ENCODE assay signal across 7 cellular contexts in genomic region chr19:52745924-52746323, GRCh38. TPM values are rescaled to one million over a fixed set of nuclear protein-coding genes. Genes with fewer than 3 reads are reported as not detected.
DNase-seq lines count a peak whose midpoint lies in the region; ATAC-seq and TF ChIP-seq lines count a peak whose summit lies in the region.
"Not testable (repeated sequence)": the region's sequence is repeated elsewhere in the genome, so short reads cannot be mapped to it uniquely, and the experiment has no call there.

No MANE protein-coding gene starts in this region.

- TF ChIP-seq CTCF in activated CD8-positive, alpha-beta T cell treated with anti-CD3 and anti-CD28 coated beads for 36 hours (IDR thresholded peaks at IDR 0.05); endodermal cell (conservative IDR thresholded peaks at IDR 0.05): not testable (repeated sequence)

- not testable (repeated sequence) for H3K4me3 ChIP-seq in endodermal cell (ENCODE audit: low read length)

- not testable (repeated sequence) for H3K9ac ChIP-seq in endodermal cell (ENCODE audit: extremely low read depth, low read length, poor library complexity, severe bottlenecking)

- peak; percentile 34 for ATAC-seq in activated CD8-positive, alpha-beta T cell treated with anti-CD3 and anti-CD28 coated beads for 36 hours
- ATAC-seq in natural killer cell treated with Interleukin-12 subunit alpha and Interleukin-12 subunit beta and Interleukin-15 and Interleukin-18, amount 100 ng/mL, for 72 hours: peak in 1 of 2 donors; percentile 36

- DNase-seq in DMS153 (lab: John Stamatoyannopoulos, UW): peak; percentile 74
- peak; percentile 41 for DNase-seq in LHCN-M2 (ENCODE audit: low read depth)
- DNase-seq in NCI-H146 (lab: John Stamatoyannopoulos, UW): peak; percentile 83
- peak; percentile 88 for DNase-seq in NCI-H748 (lab: John Stamatoyannopoulos, UW; ENCODE audit: unreplicated experiment)
- DNase-seq in activated CD8-positive, alpha-beta T cell treated with anti-CD3 and anti-CD28 coated beads for 36 hours: peak; percentile 23
- DNase-seq in endodermal cell; natural killer cell treated with Interleukin-12 subunit alpha and Interleukin-12 subunit beta and Interleukin-15 and Interleukin-18, amount 100 ng/mL, for 72 hours (ENCODE audit: low spot score): not testable (repeated sequence)

- H3K36me3 Mint-ChIP-seq in activated CD8-positive, alpha-beta T cell treated with anti-CD3 and anti-CD28 coated beads for 36 hours (ENCODE audit: low read depth); endodermal cell (ENCODE audit: low read depth); natural killer cell treated with Interleukin-12 subunit alpha and Interleukin-12 subunit beta and Interleukin-15 and Interleukin-18, amount 100 ng/mL, for 72 hours: not testable (repeated sequence)

- peaks cover 14% of the 10 kb centered on the region for H3K9me3 ChIP-seq in endodermal cell (ENCODE audit: control insufficient read depth, low read length)

- H3K27ac Mint-ChIP-seq in activated CD8-positive, alpha-beta T cell treated with anti-CD3 and anti-CD28 coated beads for 36 hours: not testable (repeated sequence)
- peak overlapping the region; percentile 57 for H3K27ac Mint-ChIP-seq in endodermal cell
- peak overlapping the region; percentile 48 to 82 for H3K27ac Mint-ChIP-seq in natural killer cell treated with Interleukin-12 subunit alpha and Interleukin-12 subunit beta and Interleukin-15 and Interleukin-18, amount 100 ng/mL, for 72 hours

- peaks cover 11% of the 10 kb centered on the region for H3K4me1 ChIP-seq in endodermal cell (ENCODE audit: control insufficient read depth, insufficient read depth, low read length)

- H3K4me3 Mint-ChIP-seq in activated CD8-positive, alpha-beta T cell treated with anti-CD3 and anti-CD28 coated beads for 36 hours; endodermal cell: not testable (repeated sequence)
- peak overlapping the region; percentile 10 for H3K4me3 Mint-ChIP-seq in natural killer cell treated with Interleukin-12 subunit alpha and Interleukin-12 subunit beta and Interleukin-15 and Interleukin-18, amount 100 ng/mL, for 72 hours

- H3K27ac ChIP-seq in endodermal cell (ENCODE audit: low read depth, low read length): not testable (repeated sequence)

- not testable (repeated sequence) for H3K36me3 ChIP-seq in endodermal cell (ENCODE audit: control insufficient read depth, insufficient read depth, low read length)

- CTCF ChIA-PET in activated CD8-positive, alpha-beta T cell treated with anti-CD3 and anti-CD28 coated beads for 36 hours (lab: Charles Lee): not testable (repeated sequence)

- WGBS in endodermal cell (ENCODE audit: insufficient coverage in 1 of 2, insufficient read length in 1 of 2), 2 experiments: 85 to 93% methylated on average over 9 of the region's 10 CpGs

- not testable (repeated sequence) for H3K27me3 Mint-ChIP-seq in activated CD8-positive, alpha-beta T cell treated with anti-CD3 and anti-CD28 coated beads for 36 hours; endodermal cell (ENCODE audit: insufficient read depth); natural killer cell treated with Interleukin-12 subunit alpha and Interleukin-12 subunit beta and Interleukin-15 and Interleukin-18, amount 100 ng/mL, for 72 hours

- peaks cover 23% of the 10 kb centered on the region for H3K4me1 Mint-ChIP-seq in activated CD8-positive, alpha-beta T cell treated with anti-CD3 and anti-CD28 coated beads for 36 hours (ENCODE audit: low read depth)
- H3K4me1 Mint-ChIP-seq in endodermal cell: peaks cover 92% of the 10 kb centered on the region
- H3K4me1 Mint-ChIP-seq in natural killer cell treated with Interleukin-12 subunit alpha and Interleukin-12 subunit beta and Interleukin-15 and Interleukin-18, amount 100 ng/mL, for 72 hours (ENCODE audit: low read depth in 2 of 2): peaks cover 27 to 38% of the 10 kb centered on the region in 2 donors

- intact Hi-C loops in activated CD8-positive, alpha-beta T cell treated with anti-CD3 and anti-CD28 coated beads for 36 hours (cut with micrococcal nuclease): loop anchor here (5.0 to 10.0 kb wide), 2 partner anchors 404 to 501 kb away; no protein-coding TSS in a partner anchor

- POLR2A ChIA-PET in activated CD8-positive, alpha-beta T cell treated with anti-CD3 and anti-CD28 coated beads for 36 hours (lab: Charles Lee): not testable (repeated sequence)

- not testable (repeated sequence) for H3K27me3 ChIP-seq in endodermal cell (ENCODE audit: control insufficient read depth, insufficient read depth, low read length, poor library complexity, severe bottlenecking)

- not testable (repeated sequence) for H3K9me3 Mint-ChIP-seq in activated CD8-positive, alpha-beta T cell treated with anti-CD3 and anti-CD28 coated beads for 36 hours; endodermal cell; natural killer cell treated with Interleukin-12 subunit alpha and Interleukin-12 subunit beta and Interleukin-15 and Interleukin-18, amount 100 ng/mL, for 72 hours

RNA-seq across cellular contexts. Expression of gene ZNF611, which starts 11.1 kb away (rescaled TPM):
- total RNA-seq in LHCN-M2 (2014; rRNA removed): 10.8 and 11.5 TPM in 2 replicates
- 4.3 TPM for polyA plus RNA-seq in LHCN-M2 (2012)
- 10 to 100 TPM; 18.4 to 20.9 TPM for total RNA-seq in activated CD8-positive, alpha-beta T cell treated with anti-CD3 and anti-CD28 coated beads for 36 hours
- total RNA-seq in endodermal cell: 100 to 1,000 TPM in 1 of 2 donors, 10 to 100 TPM in 1; 96.9 to 136 TPM
- polyA plus RNA-seq in endodermal cell (2013, experiment 1 of 2): 12.4 TPM
- 15.0 TPM for polyA plus RNA-seq in endodermal cell (2013, experiment 2 of 2)
- total RNA-seq in natural killer cell treated with Interleukin-12 subunit alpha and Interleukin-12 subunit beta and Interleukin-15 and Interleukin-18, amount 100 ng/mL, for 72 hours: 10 to 100 TPM; 39.1 to 50.7 TPM

RNA-seq across cellular contexts. Expression of gene ZNF600, which starts 40.7 kb away (rescaled TPM):
- total RNA-seq in LHCN-M2 (2014; rRNA removed) (3.5 and 4.5 TPM in 2 replicates), endodermal cell (10 to 100 TPM; 26.2 to 32.3 TPM)
- 1.9 TPM for polyA plus RNA-seq in LHCN-M2 (2012)
- 10 to 100 TPM; 11.2 to 11.7 TPM for total RNA-seq in activated CD8-positive, alpha-beta T cell treated with anti-CD3 and anti-CD28 coated beads for 36 hours
- polyA plus RNA-seq in endodermal cell (2013, experiment 1 of 2): 6.1 TPM
- polyA plus RNA-seq in endodermal cell (2013, experiment 2 of 2): 6.4 TPM
- 10 to 100 TPM; 11.5 to 35.2 TPM for total RNA-seq in natural killer cell treated with Interleukin-12 subunit alpha and Interleukin-12 subunit beta and Interleukin-15 and Interleukin-18, amount 100 ng/mL, for 72 hours
